Comparison of ENCODE assay signal across 1 cellular context in the genomic region with DNA sequence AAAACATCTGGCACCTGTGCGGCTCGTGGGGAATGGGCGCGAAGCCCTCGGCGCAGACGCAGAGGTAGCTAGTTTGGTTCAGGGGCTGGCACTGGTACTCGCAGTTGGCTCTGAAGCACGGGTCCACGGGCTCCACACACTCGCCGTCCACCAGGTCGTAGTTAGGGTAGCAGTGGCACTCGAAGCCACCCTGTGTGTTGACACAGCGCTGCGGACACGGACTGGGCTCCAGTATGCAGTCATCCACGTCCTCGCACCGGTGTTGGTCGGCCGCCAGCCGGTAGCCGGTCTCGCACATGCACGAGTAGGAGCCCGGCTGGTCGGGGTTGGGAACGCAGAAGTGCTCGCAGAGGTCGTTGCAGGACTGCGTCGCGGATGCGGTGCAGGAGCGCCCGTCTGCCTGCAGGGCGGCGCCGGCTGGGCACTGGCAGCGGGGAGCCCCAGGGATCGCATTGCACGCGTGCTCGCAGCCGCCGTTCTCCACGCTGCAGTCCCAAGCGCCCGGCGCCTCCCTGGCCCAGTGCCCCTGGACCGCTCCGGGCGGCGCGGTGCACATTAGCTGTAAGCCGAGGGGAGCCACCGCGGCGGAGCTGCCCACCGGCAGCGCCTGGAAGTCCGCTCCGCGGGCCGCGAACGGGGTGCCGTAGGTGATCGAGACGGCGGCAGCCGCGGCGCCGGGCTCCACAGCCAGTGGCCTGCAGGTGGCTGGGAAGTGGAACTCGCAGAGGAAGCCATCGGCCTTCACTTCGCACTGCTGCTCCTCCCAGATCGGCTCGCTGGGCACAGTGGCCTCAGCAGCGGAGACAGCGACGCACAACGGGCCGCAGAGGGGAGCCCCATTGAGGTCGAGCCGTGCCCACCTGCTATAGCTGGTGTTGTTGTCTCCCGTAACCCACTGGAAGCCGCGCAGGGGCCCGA.
TF ChIP-seq lines count a peak whose summit lies in the region.

No MANE protein-coding gene starts in this region.

TF ChIP-seq in IMR-90, 13 proteins besides CTCF, POLR2A, EP300 and RAD21:
- TF ChIP-seq RCOR1 (IDR thresholded peaks at IDR 0.05; ENCODE audit: insufficient replicate concordance, low read length) (no peak), BHLHE40 (IDR thresholded peaks at IDR 0.05; ENCODE audit: low read depth, low read length) (no peak), SMC3 (IDR thresholded peaks at IDR 0.05; ENCODE audit: low read depth, low read length) (no peak), FOS (IDR thresholded peaks at IDR 0.05; ENCODE audit: low read depth, low read length) (no peak), RFX5 (IDR thresholded peaks at IDR 0.05; ENCODE audit: low read depth, low read length) (no peak), MAFK (IDR thresholded peaks at IDR 0.05; ENCODE audit: low read depth, low read length) (no peak), CHD1 (IDR thresholded peaks at IDR 0.05; ENCODE audit: low read depth, low read length) (no peak), NFE2L2 (IDR thresholded peaks at IDR 0.05; ENCODE audit: low read depth, low read length) (no peak), CEBPB (IDR thresholded peaks at IDR 0.05; ENCODE audit: low read depth, low read length) (no peak), MXI1 (IDR thresholded peaks at IDR 0.05; ENCODE audit: borderline replicate concordance, low read depth, low read length) (no peak), MAZ (IDR thresholded peaks at IDR 0.05; ENCODE audit: borderline replicate concordance, low read depth, low read length) (no peak)
- TF ChIP-seq, protein P1, sequence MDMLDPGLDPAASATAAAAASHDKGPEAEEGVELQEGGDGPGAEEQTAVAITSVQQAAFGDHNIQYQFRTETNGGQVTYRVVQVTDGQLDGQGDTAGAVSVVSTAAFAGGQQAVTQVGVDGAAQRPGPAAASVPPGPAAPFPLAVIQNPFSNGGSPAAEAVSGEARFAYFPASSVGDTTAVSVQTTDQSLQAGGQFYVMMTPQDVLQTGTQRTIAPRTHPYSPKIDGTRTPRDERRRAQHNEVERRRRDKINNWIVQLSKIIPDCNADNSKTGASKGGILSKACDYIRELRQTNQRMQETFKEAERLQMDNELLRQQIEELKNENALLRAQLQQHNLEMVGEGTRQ (IDR thresholded peaks at IDR 0.05; ENCODE audit: low read depth, low read length): no peak
- TF ChIP-seq, protein P2, sequence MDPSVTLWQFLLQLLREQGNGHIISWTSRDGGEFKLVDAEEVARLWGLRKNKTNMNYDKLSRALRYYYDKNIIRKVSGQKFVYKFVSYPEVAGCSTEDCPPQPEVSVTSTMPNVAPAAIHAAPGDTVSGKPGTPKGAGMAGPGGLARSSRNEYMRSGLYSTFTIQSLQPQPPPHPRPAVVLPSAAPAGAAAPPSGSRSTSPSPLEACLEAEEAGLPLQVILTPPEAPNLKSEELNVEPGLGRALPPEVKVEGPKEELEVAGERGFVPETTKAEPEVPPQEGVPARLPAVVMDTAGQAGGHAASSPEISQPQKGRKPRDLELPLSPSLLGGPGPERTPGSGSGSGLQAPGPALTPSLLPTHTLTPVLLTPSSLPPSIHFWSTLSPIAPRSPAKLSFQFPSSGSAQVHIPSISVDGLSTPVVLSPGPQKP (IDR thresholded peaks at IDR 0.05; ENCODE audit: borderline replicate concordance, low read depth, low read length): no peak
